Comparison of ENCODE assay signal across 9 cellular contexts in the genomic region with DNA sequence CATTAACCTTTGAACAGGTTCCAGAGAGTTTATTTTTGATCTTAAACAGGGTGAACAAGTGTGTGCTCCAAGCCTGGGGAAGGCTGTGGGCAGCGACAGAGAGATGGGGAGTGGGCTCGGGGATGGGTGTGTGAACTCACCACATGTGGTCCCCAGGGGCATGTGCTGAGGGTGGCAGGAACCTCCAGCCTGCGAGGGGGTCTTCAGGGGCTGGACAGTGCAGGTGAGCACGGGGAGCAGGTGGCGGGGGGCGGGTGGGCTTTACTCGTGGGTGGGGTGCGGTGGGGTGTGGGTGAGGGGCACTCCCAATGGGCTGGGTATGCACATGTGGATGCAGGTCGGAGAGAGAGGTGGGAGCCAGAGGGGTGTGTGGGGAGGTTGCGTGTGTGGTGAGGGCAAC. TPM values are rescaled to one million over a fixed set of nuclear protein-coding genes. Genes with fewer than 3 reads are reported as not detected.
"Had no signal": no experiment of that assay in that cellular context is flagged by ENCODE, and none has a peak within 500 bp of the region (broad histone marks: within the 10 kb centered on the region; RNA-seq: fewer than 3 reads in every experiment).

No MANE protein-coding gene starts in this region.

- H3K4me1 ChIP-seq: HAP-1 had no signal

- ATAC-seq: GM23338, HCT116 had no signal

- H3K27ac ChIP-seq: GM23248 had no signal

- DNase-seq: GM23248, GOT3, H7, H9, HCEC 1CT, HFFc6 had no signal

- H3K9me3 ChIP-seq: HAP-1 had no signal

- H3K4me3 Mint-ChIP-seq: GM23338, H9, HFFc6 had no signal

- H3K4me1 Mint-ChIP-seq: GM23338 had no signal

- H3K9me3 Mint-ChIP-seq: GM23338, H9, HFFc6 had no signal

- H3K4me3 ChIP-seq: GM23248, GM23338, HAP-1 had no signal

- H3K27ac Mint-ChIP-seq: GM23338, HFFc6 had no signal

- H3K36me3 ChIP-seq: HAP-1 had no signal

RNA-seq across cellular contexts. Expression of gene NTRK3, which starts 9.6 kb away (rescaled TPM):
- total RNA-seq: GM23248 had no signal
- polyA plus RNA-seq: GM23248 had no signal
